ENCODE assay signal across 9 cellular contexts in genomic region chr12:20463920-20464524, GRCh38.
A peak's percentile ranks its signal among the peaks of the same experiment; 100 is the strongest.
DNase-seq lines count a peak whose midpoint lies in the region; ATAC-seq and FAIRE-seq lines count a peak whose summit lies in the region.
"Had no signal": no experiment of that assay in that cellular context is flagged by ENCODE, and none has a peak within 500 bp of the region (broad histone marks: within the 10 kb centered on the region; RNA-seq: fewer than 3 reads in every experiment).

No MANE protein-coding gene starts in this region.

- ATAC-seq in GM18502 (IDR thresholded peaks at IDR 0.05; ENCODE audit: poor library complexity, unreplicated experiment) (peak; percentile 53), GM21423 (IDR thresholded peaks at IDR 0.05; ENCODE audit: unreplicated experiment) (no peak), HG03097 (IDR thresholded peaks at IDR 0.05; ENCODE audit: low FRiP score, unreplicated experiment) (no peak)
- ATAC-seq: activated CD8-positive, alpha-beta memory T cell treated with anti-CD3 and anti-CD28 coated beads, Interleukin-2, amount 10 ng/mL, durations not matched to agents 7 days and 5 days had no signal

- no peak overlapping the region for H3K4me3 ChIP-seq in ACC112 (ENCODE audit: low read depth, low read length)

- peak; percentile 68 for FAIRE-seq in RCC 7860 (lab: Jason Lieb, UNC)

- DNase-seq in RCC 7860 (ENCODE audit: low spot score) (no peak), inferior parietal cortex (ENCODE audit: extremely low spot score) (peak; percentile 62), cerebellar nuclear complex (lab: John Stamatoyannopoulos, UW) (no peak), COR-L47 (lab: John Stamatoyannopoulos, UW) (no peak)
- DNase-seq: activated CD8-positive, alpha-beta memory T cell treated with anti-CD3 and anti-CD28 coated beads, Interleukin-2, amount 10 ng/mL, durations not matched to agents 7 days and 5 days had no signal

- no peaks in the 10 kb centered on the region for H3K36me3 ChIP-seq in ACC112 (ENCODE audit: insufficient read depth, low read length)

- no peaks in the 10 kb centered on the region for H3K27me3 ChIP-seq in ACC112 (ENCODE audit: insufficient read depth, low read length)

- peak overlapping the region; percentile 0; the same call in 1 of the 2 replicates for H3K27ac ChIP-seq in ACC112 (ENCODE audit: low read depth, low read length)

- peaks cover 5% of the 10 kb centered on the region for H3K79me2 ChIP-seq in ACC112 (ENCODE audit: control insufficient read depth, insufficient read depth, low read length, unreplicated experiment)

- peak overlapping the region; percentile 71 for H2AFZ ChIP-seq in ACC112 (ENCODE audit: low read length, unreplicated experiment)

- H3K4me1 ChIP-seq in ACC112 (ENCODE audit: control insufficient read depth, insufficient read depth, low read length, unreplicated experiment): peaks cover 34% of the 10 kb centered on the region
